In genomic region chr9:130051855-130052254, GRCh38 we compare ENCODE assay signal across 9 cellular contexts. TPM values are rescaled to one million over a fixed set of nuclear protein-coding genes. Genes with fewer than 3 reads are reported as not detected.
DNase-seq lines count a peak whose midpoint lies in the region; ATAC-seq, FAIRE-seq and TF ChIP-seq lines count a peak whose summit lies in the region.
"Had no signal": no experiment of that assay in that cellular context is flagged by ENCODE, and none has a peak within 500 bp of the region (broad histone marks: within the 10 kb centered on the region; RNA-seq: fewer than 3 reads in every experiment).

No MANE protein-coding gene starts in this region.

- no peak for TF ChIP-seq EP300 in K562 (IDR thresholded peaks at IDR 0.05; ENCODE audit: low read length)
- TF ChIP-seq EP300 in neural cell (conservative IDR thresholded peaks at IDR 0.05; ENCODE audit: poor library complexity, severe bottlenecking), result no peak

- in situ Hi-C loops in K562 (cut with MboI), result no loop called here

- H3K79me2 ChIP-seq in K562 (ENCODE audit: control insufficient read depth, insufficient read depth, low read length) (peaks cover 36% of the 10 kb centered on the region), neural cell (replicated peaks; ENCODE audit: insufficient read depth, low read length) (peaks cover 31% of the 10 kb centered on the region)

- TF ChIP-seq CTCF in CD8-positive, alpha-beta T cell (IDR thresholded peaks at IDR 0.05), result no peak
- TF ChIP-seq CTCF in K562 (IDR thresholded peaks at IDR 0.05 in 2 of 3, conservative IDR thresholded peaks at IDR 0.05 in 1 of 3; ENCODE audit: insufficient read depth in 2 of 3, low read depth in 1 of 3, low read length in 3 of 3), result no peak
- no peak for TF ChIP-seq CTCF in neural cell (IDR thresholded peaks at IDR 0.05; ENCODE audit: poor library complexity, severe bottlenecking)

- H4K20me1 ChIP-seq in K562 (replicated peaks; ENCODE audit: control insufficient read depth, insufficient read depth, low read length), result no peaks in the 10 kb centered on the region
- no peaks in the 10 kb centered on the region for H4K20me1 ChIP-seq in neural cell (ENCODE audit: insufficient read depth)

- no peaks in the 10 kb centered on the region for H3K36me3 ChIP-seq in CD8-positive, alpha-beta T cell (ENCODE audit: insufficient read depth, low read length)
- no peaks in the 10 kb centered on the region for H3K36me3 ChIP-seq in K562 (ENCODE audit: control insufficient read depth, insufficient read depth, low read length)
- H3K36me3 ChIP-seq in neural cell (ENCODE audit: insufficient read depth, low read length), result no peaks in the 10 kb centered on the region

- no peaks in the 10 kb centered on the region for H3K9me2 ChIP-seq in neural cell (ENCODE audit: insufficient read depth, low read length)

- DNase-seq in CD8-positive, alpha-beta T cell, result no peak
- DNase-seq in K562 (ENCODE audit: extremely low read depth in 1 of 4, low spot score in 3 of 4) (peak in 1 of 4 experiments; percentile 5), NCI-H2107 (lab: John Stamatoyannopoulos, UW) (no peak)
- DNase-seq: hypothalamus had no signal

- H3K4me1 ChIP-seq in CD8-positive, alpha-beta T cell (ENCODE audit: insufficient read depth, low read length), result peaks cover 26% of the 10 kb centered on the region
- H3K4me1 ChIP-seq in K562 (replicated peaks in 1 of 2; ENCODE audit: control insufficient read depth in 2 of 2, insufficient read depth in 2 of 2, low read length in 2 of 2), result peaks cover 8 to 21% of the 10 kb centered on the region in 2 experiments; a peak in 4 of 5 replicates

- BruUV-seq in K562 (replicated peaks; lab: Mats Ljungman, UMichigan), result no TSS peak

- no peak overlapping the region for H3K4me3 ChIP-seq in CD8-positive, alpha-beta T cell (ENCODE audit: low read depth, low read length)
- no peak overlapping the region for H3K4me3 ChIP-seq in K562
- peak overlapping the region; percentile 83 for H3K4me3 ChIP-seq in neural cell (ENCODE audit: low read length)

- no peak for TF ChIP-seq POLR2A in K562 (conservative IDR thresholded peaks at IDR 0.05)

- intact Hi-C loops in CD8-positive, alpha-beta T cell (cut with DNase I, micrococcal nuclease), result loop anchor here (2.0 to 5.0 kb wide), 4 partner anchors 13 to 249 kb away; partner anchors contain the start of genes TOR1A (in 1 of the 2) and TOR1B (in 1 of the 2)
- intact Hi-C loops in K562 (cut with micrococcal nuclease), result loop anchor here (5.0 kb wide), 2 partner anchors 45 to 165 kb away; no protein-coding TSS in a partner anchor

- H2AFZ ChIP-seq in K562 (ENCODE audit: low read depth, low read length), result no peak overlapping the region
- no peak overlapping the region for H2AFZ ChIP-seq in neural cell (ENCODE audit: low read depth, low read length)

- no peak for TF ChIP-seq RAD21 in K562 (CRISPR knock-in tag; conservative IDR thresholded peaks at IDR 0.05 in 1 of 2, IDR thresholded peaks at IDR 0.05 in 1 of 2)
- TF ChIP-seq RAD21 in neural cell (conservative IDR thresholded peaks at IDR 0.05), result no peak

- no peaks in the 10 kb centered on the region for H3K9me3 ChIP-seq in CD8-positive, alpha-beta T cell (ENCODE audit: low read length)
- H3K9me3 ChIP-seq in K562 (replicated peaks; ENCODE audit: control insufficient read depth, insufficient read depth, low read depth, low read length), result no peaks in the 10 kb centered on the region
- H3K9me3 ChIP-seq in neural cell (ENCODE audit: low read length), result no peaks in the 10 kb centered on the region

- H3F3A ChIP-seq in neural cell (ENCODE audit: insufficient read depth, low read length, poor library complexity, severe bottlenecking), result no peaks in the 10 kb centered on the region

- H3K36me3 Mint-ChIP-seq in CD8-positive, alpha-beta T cell, result peaks cover 8% of the 10 kb centered on the region
- H3K36me3 Mint-ChIP-seq in IgD-negative memory B cell, result no peaks in the 10 kb centered on the region

- H3K27ac Mint-ChIP-seq in CD8-positive, alpha-beta T cell, result peak overlapping the region; percentile 41
- peak overlapping the region in 2 of 3 donors; percentile 57 to 78 for H3K27ac Mint-ChIP-seq in IgD-negative memory B cell

- POLR2A ChIA-PET in CD8-positive, alpha-beta T cell (lab: Charles Lee), result interaction anchor here (2.1 kb wide), 1 partner anchor 13 kb away, joined by 19 read pairs; no protein-coding TSS in a partner anchor
- POLR2A ChIA-PET in K562 (lab: Yijun Ruan, JAX), result interaction anchor here (0.9 kb wide), 1 partner anchor 17 kb away, joined by 4 read pairs; no protein-coding TSS in a partner anchor

- peaks cover 4% of the 10 kb centered on the region for H3K9me1 ChIP-seq in K562 (ENCODE audit: control insufficient read depth, insufficient read depth, low read length)

- CTCF ChIA-PET in CD8-positive, alpha-beta T cell (lab: Charles Lee), result no interaction called here
- CTCF ChIA-PET in K562 (lab: Yijun Ruan, JAX; ENCODE audit: low intra/inter-chr PET ratio), result interaction anchor here (0.6 kb wide), 1 partner anchor 22 kb away, joined by 3 read pairs; no protein-coding TSS in a partner anchor

- H3K4me2 ChIP-seq in K562 (ENCODE audit: insufficient read depth, low read length), result no peak overlapping the region
- H3K4me2 ChIP-seq in neural cell (ENCODE audit: low read length), result no peak overlapping the region

- H3K4me3 Mint-ChIP-seq in CD8-positive, alpha-beta T cell, result peak overlapping the region; percentile 58
- peak overlapping the region in 3 of 4 donors; percentile 63 to 97 (median 85) for H3K4me3 Mint-ChIP-seq in IgD-negative memory B cell

- no peaks in the 10 kb centered on the region for H3K9me3 Mint-ChIP-seq in CD8-positive, alpha-beta T cell
- no peaks in the 10 kb centered on the region for H3K9me3 Mint-ChIP-seq in IgD-negative memory B cell

- H3K27ac ChIP-seq in CD8-positive, alpha-beta T cell (ENCODE audit: low read depth, low read length), result no peak overlapping the region
- no peak overlapping the region for H3K27ac ChIP-seq in K562 (ENCODE audit: extremely low read depth, low read depth, low read length)
- no peak overlapping the region for H3K27ac ChIP-seq in neural cell (ENCODE audit: low read length)

- no peak for FAIRE-seq in K562 (lab: Jason Lieb, UNC)

- no peak overlapping the region for H3K9ac ChIP-seq in K562 (ENCODE audit: insufficient read depth in 1 of 2, low read depth in 2 of 2, low read length in 2 of 2)
- no peak overlapping the region for H3K9ac ChIP-seq in neural cell (ENCODE audit: low read length)

- H3K27me3 ChIP-seq in CD8-positive, alpha-beta T cell (ENCODE audit: insufficient read depth, low read length), result no peaks in the 10 kb centered on the region
- H3K27me3 ChIP-seq in K562 (ENCODE audit: control insufficient read depth in 2 of 2, insufficient read depth in 2 of 2, low read length in 2 of 2) (no peaks in the 10 kb centered on the region), neural cell (ENCODE audit: insufficient read depth, low read depth, low read length) (no peaks in the 10 kb centered on the region)

- ATAC-seq in CD8-positive, alpha-beta T cell, result no peak
- ATAC-seq in K562 (no peak), HG03196 (IDR thresholded peaks at IDR 0.05; ENCODE audit: unreplicated experiment) (no peak), GM21515 (IDR thresholded peaks at IDR 0.05; ENCODE audit: unreplicated experiment) (no peak), HG02759 (IDR thresholded peaks at IDR 0.05; ENCODE audit: unreplicated experiment) (no peak)

- peaks cover 24% of the 10 kb centered on the region for H3K4me1 Mint-ChIP-seq in CD8-positive, alpha-beta T cell (ENCODE audit: low read depth)
- peaks cover 17 to 18% (median 18%) of the 10 kb centered on the region in 3 donors for H3K4me1 Mint-ChIP-seq in IgD-negative memory B cell

- no peaks in the 10 kb centered on the region for H3K27me3 Mint-ChIP-seq in CD8-positive, alpha-beta T cell (ENCODE audit: low read depth)
- H3K27me3 Mint-ChIP-seq in IgD-negative memory B cell, result no peaks in the 10 kb centered on the region

RNA-seq across cellular contexts. Expression of gene GPR107, which starts 1.9 kb away (rescaled TPM):
- total RNA-seq in CD8-positive, alpha-beta T cell, result 10 to 100 TPM; 23.7 to 25.2 TPM
- polyA plus RNA-seq in IgD-negative memory B cell (2.1 TPM), K562 (2011; rRNA removed) (28.2 and 34.6 TPM in 2 replicates), K562 (2014; fragmentation: Illumina TruSeq; extraction: Trizol) (19.5 and 27.8 TPM in 2 replicates), K562 (2014; fragmentation: Nextera tagmentation; extraction: Ambion mirVana) (1 to 10 TPM; 3.2 to 3.5 TPM), K562 (2014; rRNA removed) (13.7 and 14.4 TPM in 2 replicates), neural cell (21.5 and 28.6 TPM in 2 replicates)
- total RNA-seq in K562 (2011; cell fraction: chromatin; rRNA removed; ENCODE audit: low replicate concordance), result 92.0 and 106 TPM in 2 replicates
- 120 and 136 TPM in 2 replicates for total RNA-seq in K562 (2011; cell fraction: nucleolus; rRNA removed)
- total RNA-seq in K562 (2011; cell fraction: nucleoplasm; rRNA removed), result 83.9 and 108 TPM in 2 replicates
- total RNA-seq in K562 (2014; rRNA removed) (9.2 and 10.0 TPM in 2 replicates), K562 (2014; rRNA removed; fragmentation: Illumina TruSeq; extraction: Trizol) (12.4 and 14.5 TPM in 2 replicates), K562 (2015; rRNA removed; fragmentation: Illumina TruSeq; extraction: Trizol) (13.5 and 14.6 TPM in 2 replicates), K562 (2021) (20.3 and 21.8 TPM in 2 replicates)
- 9.8 and 15.6 TPM in 2 replicates for polyA plus RNA-seq in K562 (2011; cell fraction: cytosol; rRNA removed)
- 23.2 and 28.9 TPM in 2 replicates for polyA plus RNA-seq in K562 (2011; cell fraction: nucleus; rRNA removed)
- polyA plus RNA-seq in K562 (2012), result 17.3 and 22.6 TPM in 2 replicates
- 29.5 and 33.6 TPM in 2 replicates for polyA minus RNA-seq in K562 (2011; rRNA and poly(A)+ RNA removed)
- polyA minus RNA-seq in K562 (2011; cell fraction: cytosol; rRNA and poly(A)+ RNA removed), result 13.0 and 13.7 TPM in 2 replicates
- 12.8 and 25.0 TPM in 2 replicates for polyA minus RNA-seq in K562 (2011; cell fraction: nucleus; rRNA and poly(A)+ RNA removed)
- polyA minus RNA-seq in neural cell, result 44.9 and 50.6 TPM in 2 replicates

RNA-seq across cellular contexts. Expression of gene FNBP1, which starts 8.9 kb away (rescaled TPM):
- total RNA-seq in CD8-positive, alpha-beta T cell, result 100 to 1,000 TPM; 169 to 194 TPM
- polyA plus RNA-seq in IgD-negative memory B cell (173 TPM), K562 (2011; rRNA removed) (7.2 and 7.6 TPM in 2 replicates), K562 (2014; fragmentation: Illumina TruSeq; extraction: Trizol) (6.1 TPM in 2 replicates), K562 (2014; fragmentation: Nextera tagmentation; extraction: Ambion mirVana) (1 to 10 TPM; 1.8 to 2.2 TPM), K562 (2014; rRNA removed) (5.4 and 8.0 TPM in 2 replicates), neural cell (14.2 and 16.6 TPM in 2 replicates)
- total RNA-seq in K562 (2011; cell fraction: chromatin; rRNA removed; ENCODE audit: low replicate concordance), result 24.0 and 44.9 TPM in 2 replicates
- 8.5 and 10.9 TPM in 2 replicates for total RNA-seq in K562 (2011; cell fraction: nucleolus; rRNA removed)
- 10.9 and 12.6 TPM in 2 replicates for total RNA-seq in K562 (2011; cell fraction: nucleoplasm; rRNA removed)
- total RNA-seq in K562 (2014; rRNA removed) (8.2 and 8.4 TPM in 2 replicates), K562 (2014; rRNA removed; fragmentation: Illumina TruSeq; extraction: Trizol) (6.9 and 13.2 TPM in 2 replicates), K562 (2015; rRNA removed; fragmentation: Illumina TruSeq; extraction: Trizol) (13.5 and 14.9 TPM in 2 replicates), K562 (2021) (8.5 and 10.7 TPM in 2 replicates)
- polyA plus RNA-seq in K562 (2011; cell fraction: cytosol; rRNA removed), result 2.2 and 4.2 TPM in 2 replicates
- polyA plus RNA-seq in K562 (2011; cell fraction: nucleus; rRNA removed), result 5.8 and 7.6 TPM in 2 replicates
- 8.7 and 10.5 TPM in 2 replicates for polyA plus RNA-seq in K562 (2012)
- polyA minus RNA-seq in K562 (2011; rRNA and poly(A)+ RNA removed), result 33.5 and 42.5 TPM in 2 replicates
- 7.9 and 8.7 TPM in 2 replicates for polyA minus RNA-seq in K562 (2011; cell fraction: cytosol; rRNA and poly(A)+ RNA removed)
- polyA minus RNA-seq in K562 (2011; cell fraction: nucleus; rRNA and poly(A)+ RNA removed), result 3.4 and 8.0 TPM in 2 replicates
- 52.3 and 60.1 TPM in 2 replicates for polyA minus RNA-seq in neural cell
